1 cellular context compared by ENCODE assay signal in genomic region chr22:19854778-19855503, GRCh38.
TF ChIP-seq lines count a peak whose summit lies in the region.

TSS of gene GNB1L (minus strand) at chr22:19854874. CDS start at chr22:19821355, 33,519 bp downstream.
TSS of gene RTL10 (minus strand) at chr22:19854874. CDS start at chr22:19852261, 2,613 bp downstream.

TF ChIP-seq in WTC11, 78 proteins besides CTCF, POLR2A, EP300 and RAD21 (continued from another document):
- peak; percentile 64 for TF ChIP-seq ARID4B (CRISPR knock-in tag; IDR thresholded peaks at IDR 0.05; ENCODE audit: borderline replicate concordance)
- no peak for TF ChIP-seq STAT6 (CRISPR knock-in tag; conservative IDR thresholded peaks at IDR 0.05; ENCODE audit: low read depth)
- peak; percentile 98 for TF ChIP-seq MAX (CRISPR knock-in tag; IDR thresholded peaks at IDR 0.05)
- TF ChIP-seq TEAD1 (CRISPR knock-in tag; IDR thresholded peaks at IDR 0.05), result peak; percentile 85
- 0 out of 2 replicates have a peak, but pooled peaks have one; percentile 43 for TF ChIP-seq ZNF121 (CRISPR knock-in tag; IDR thresholded peaks at IDR 0.05)
- no peak for TF ChIP-seq NR3C1 (CRISPR knock-in tag; conservative IDR thresholded peaks at IDR 0.05; ENCODE audit: low read depth)
- no peak; the same call in 1 of the 2 replicates for TF ChIP-seq FOXP4 (CRISPR knock-in tag; IDR thresholded peaks at IDR 0.05)
- TF ChIP-seq MLX (CRISPR knock-in tag; IDR thresholded peaks at IDR 0.05), result no peak
- no peak for TF ChIP-seq AFF4 (CRISPR knock-in tag; IDR thresholded peaks at IDR 0.05; ENCODE audit: borderline replicate concordance)
- TF ChIP-seq RORB (CRISPR knock-in tag; IDR thresholded peaks at IDR 0.05), result no peak
- no peak for TF ChIP-seq ATF1 (CRISPR knock-in tag; IDR thresholded peaks at IDR 0.05)
- peak; percentile 69; the same call in 1 of the 2 replicates for TF ChIP-seq CREB1 (CRISPR knock-in tag; IDR thresholded peaks at IDR 0.05)
- no peak for TF ChIP-seq PREB (CRISPR knock-in tag; IDR thresholded peaks at IDR 0.05; ENCODE audit: borderline replicate concordance)
- TF ChIP-seq MXD4 (CRISPR knock-in tag; IDR thresholded peaks at IDR 0.05; ENCODE audit: borderline replicate concordance), result no peak
- TF ChIP-seq FOXK1 (CRISPR knock-in tag; IDR thresholded peaks at IDR 0.05), result peak; percentile 93
- TF ChIP-seq ZMAT4 (CRISPR knock-in tag; IDR thresholded peaks at IDR 0.05), result no peak
- TF ChIP-seq ZBTB21 (CRISPR knock-in tag; IDR thresholded peaks at IDR 0.05; ENCODE audit: borderline replicate concordance), result no peak
- peak; percentile 96 for TF ChIP-seq SP1 (CRISPR knock-in tag; conservative IDR thresholded peaks at IDR 0.05)
- no peak for TF ChIP-seq CBFB (CRISPR knock-in tag; IDR thresholded peaks at IDR 0.05; ENCODE audit: low read depth)
- TF ChIP-seq SOX15 (CRISPR knock-in tag; IDR thresholded peaks at IDR 0.05), result no peak
- peak; percentile 72 for TF ChIP-seq USF1 (CRISPR knock-in tag; IDR thresholded peaks at IDR 0.05)
- no peak for TF ChIP-seq CDX4 (CRISPR knock-in tag; IDR thresholded peaks at IDR 0.05; ENCODE audit: borderline replicate concordance)
- 0 out of 2 replicates have a peak, but pooled peaks have one; percentile 48 for TF ChIP-seq ATF2 (CRISPR knock-in tag; IDR thresholded peaks at IDR 0.05; ENCODE audit: borderline replicate concordance, low read depth)
- no peak for TF ChIP-seq FOXJ3 (CRISPR knock-in tag; IDR thresholded peaks at IDR 0.05; ENCODE audit: borderline replicate concordance)
- TF ChIP-seq ZNF416 (CRISPR knock-in tag; IDR thresholded peaks at IDR 0.05), result no peak
- TF ChIP-seq GABPB1 (CRISPR knock-in tag; IDR thresholded peaks at IDR 0.05), result peak; percentile 81
- TF ChIP-seq E2F4 (CRISPR knock-in tag; IDR thresholded peaks at IDR 0.05; ENCODE audit: borderline replicate concordance, low read depth), result 0 out of 2 replicates have a peak, but pooled peaks have one; percentile 23
- TF ChIP-seq TEAD4 (CRISPR knock-in tag; IDR thresholded peaks at IDR 0.05), result peak; percentile 55
